ENCODE assay signal across 8 cellular contexts in the genomic region with DNA sequence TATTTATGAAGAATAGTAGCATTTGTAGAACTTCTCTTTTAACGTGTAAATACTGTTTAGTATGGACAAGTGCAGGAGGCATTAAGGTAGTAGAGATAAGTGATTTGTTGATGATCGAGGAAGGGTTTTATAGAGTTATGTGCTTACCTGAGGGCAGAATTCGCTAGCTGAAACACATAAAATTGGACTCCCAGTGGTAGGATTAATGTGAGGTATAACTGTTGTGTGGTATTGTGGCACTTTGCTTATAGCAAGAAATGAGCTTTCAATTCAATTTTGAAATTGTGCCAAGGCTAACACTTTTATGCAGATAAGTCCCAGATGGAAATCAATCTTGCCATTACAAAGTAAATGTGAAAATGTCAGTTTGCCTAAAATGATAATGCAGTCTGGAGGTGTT. TPM values are rescaled to one million over a fixed set of nuclear protein-coding genes. Genes with fewer than 3 reads are reported as not detected.
A peak's percentile ranks its signal among the peaks of the same experiment; 100 is the strongest.
DNase-seq lines count a peak whose midpoint lies in the region; ATAC-seq and TF ChIP-seq lines count a peak whose summit lies in the region.

No MANE protein-coding gene starts in this region.

- WGBS in ectodermal cell, 2 experiments: 51 to 58% methylated on average over 3 of the region's 3 CpGs

- H3K4me3 ChIP-seq in ectodermal cell (ENCODE audit: insufficient read depth, low read depth, low read length): peak overlapping the region; percentile 69
- H3K4me3 ChIP-seq in neutrophil (ENCODE audit: low read depth in 1 of 2, low read length in 1 of 2): peak overlapping the region; percentile 96 to 99

- no peak for ATAC-seq in HG02981 (IDR thresholded peaks at IDR 0.05; ENCODE audit: unreplicated experiment)

- DNase-seq in Calu3: no peak
- peak; percentile 7 for DNase-seq in NCI-H774 (lab: John Stamatoyannopoulos, UW)
- DNase-seq in hypothalamus (lab: John Stamatoyannopoulos, UW): no peak
- DNase-seq in SHP77 treated with DMSO at 0.1 percent for 48 hours (lab: John Stamatoyannopoulos, UW): no peak
- no peak for DNase-seq in amniotic stem cell (lab: John Stamatoyannopoulos, UW)

- H3K27me3 ChIP-seq in ectodermal cell (ENCODE audit: control insufficient read depth, insufficient read depth, low read length, poor library complexity, severe bottlenecking): peaks cover 10% of the 10 kb centered on the region
- no peaks in the 10 kb centered on the region for H3K27me3 ChIP-seq in neutrophil

- no peaks in the 10 kb centered on the region for H3K27me3 Mint-ChIP-seq in Calu3 (ENCODE audit: unreplicated experiment)

- peaks cover 31% of the 10 kb centered on the region for H3K4me1 Mint-ChIP-seq in Calu3 (ENCODE audit: low read depth, unreplicated experiment)

- peaks cover 52% of the 10 kb centered on the region for H3K36me3 Mint-ChIP-seq in Calu3 (ENCODE audit: insufficient read depth, unreplicated experiment)

- no peaks in the 10 kb centered on the region for H3K4me1 ChIP-seq in ectodermal cell (ENCODE audit: control insufficient read depth, insufficient read depth, low read length)
- H3K4me1 ChIP-seq in neutrophil (ENCODE audit: control insufficient read depth in 1 of 2, insufficient read depth in 1 of 2, low read depth in 1 of 2, low read length in 1 of 2): peaks cover 67 to 78% of the 10 kb centered on the region in 2 experiments

- TSS peak; percentile 48 for BruUV-seq in Calu3 (replicated peaks; lab: Mats Ljungman, UMichigan)

- H3K36me3 ChIP-seq in ectodermal cell (ENCODE audit: control insufficient read depth, insufficient read depth, low read length) (no peaks in the 10 kb centered on the region), neutrophil (peaks cover 3% of the 10 kb centered on the region)

- CTCF ChIA-PET in Calu3 (lab: Charles Lee): interaction anchor here (1.0 kb wide), 1 partner anchor 170 kb away, joined by 3 read pairs; no protein-coding TSS in a partner anchor

- TF ChIP-seq CTCF in Calu3 (IDR thresholded peaks at IDR 0.05; ENCODE audit: unreplicated experiment) (no peak), neutrophil (IDR thresholded peaks at IDR 0.05) (no peak)

- peak overlapping the region; percentile 87 for H3K4me3 Mint-ChIP-seq in Calu3 (ENCODE audit: low read depth, unreplicated experiment)

- no peak overlapping the region for H3K27ac ChIP-seq in ectodermal cell (ENCODE audit: insufficient read depth, low read depth, low read length, poor library complexity, severe bottlenecking)
- H3K27ac ChIP-seq in neutrophil: peak overlapping the region; percentile 98

- H3K9me3 Mint-ChIP-seq in Calu3 (ENCODE audit: low read depth, unreplicated experiment): no peaks in the 10 kb centered on the region

- intact Hi-C loops in Calu3 (cut with micrococcal nuclease; ENCODE audit: unreplicated experiment): loop anchor here (5.0 kb wide), 4 partner anchors 224 to 536 kb away; a partner anchor contains a TSS

- H3K9me3 ChIP-seq in ectodermal cell (ENCODE audit: control insufficient read depth, low read length) (no peaks in the 10 kb centered on the region), neutrophil (no peaks in the 10 kb centered on the region)

- H3K27ac Mint-ChIP-seq in Calu3 (ENCODE audit: unreplicated experiment): peak overlapping the region; percentile 87

RNA-seq across cellular contexts. Expression of a gene that starts 1.2 kb away (rescaled TPM):
- 87.4 and 101 TPM in 2 replicates for total RNA-seq in Calu3 (2022)
- 90.5 TPM for polyA plus RNA-seq in ectodermal cell (2013, experiment 1 of 4)
- polyA plus RNA-seq in ectodermal cell (2013, experiment 2 of 4): 92.3 TPM
- polyA plus RNA-seq in ectodermal cell (2013, experiment 3 of 4): 67.4 TPM
- polyA plus RNA-seq in ectodermal cell (2013, experiment 4 of 4): 75.9 TPM

RNA-seq across cellular contexts. Expression of a gene that starts 1.6 kb away (rescaled TPM):
- 60.5 and 62.7 TPM in 2 replicates for total RNA-seq in Calu3 (2022)
- 67.7 TPM for polyA plus RNA-seq in ectodermal cell (2013, experiment 1 of 4)
- polyA plus RNA-seq in ectodermal cell (2013, experiment 2 of 4): 64.1 TPM
- polyA plus RNA-seq in ectodermal cell (2013, experiment 3 of 4): 54.1 TPM
- polyA plus RNA-seq in ectodermal cell (2013, experiment 4 of 4): 71.8 TPM

RNA-seq across cellular contexts. Expression of a gene that starts 26.5 kb away (rescaled TPM):
- total RNA-seq in Calu3 (2022): not detected in 2 replicates
- 29.4 TPM for polyA plus RNA-seq in ectodermal cell (2013, experiment 1 of 4)
- 25.2 TPM for polyA plus RNA-seq in ectodermal cell (2013, experiment 2 of 4)
- 27.4 TPM for polyA plus RNA-seq in ectodermal cell (2013, experiment 3 of 4)
- 29.1 TPM for polyA plus RNA-seq in ectodermal cell (2013, experiment 4 of 4)
